ENCODE assay signal across 9 cellular contexts in the genomic region with DNA sequence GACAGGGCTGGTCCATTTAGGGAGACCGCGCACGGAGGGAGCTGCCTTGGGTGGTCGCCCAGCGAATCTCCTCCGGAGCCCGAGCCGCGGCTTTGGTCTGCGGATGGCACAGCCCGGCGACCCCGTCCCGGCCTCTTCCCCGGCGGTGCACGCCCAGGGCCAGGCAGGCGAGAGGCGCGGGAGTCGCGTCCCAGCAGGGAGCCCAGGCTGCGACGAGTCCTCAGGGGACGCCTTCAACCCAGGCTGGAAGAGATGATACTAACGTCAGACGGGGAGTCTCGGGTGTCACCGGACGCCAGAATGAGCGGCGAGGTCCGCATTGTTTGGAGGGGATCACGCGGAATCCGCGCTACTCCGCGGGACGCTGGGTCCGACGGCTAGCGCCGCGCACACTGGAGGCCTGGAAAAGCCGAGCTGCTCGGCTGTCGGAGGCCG. TPM values are rescaled to one million over a fixed set of nuclear protein-coding genes. Genes with fewer than 3 reads are reported as not detected.
DNase-seq lines count a peak whose midpoint lies in the region; ATAC-seq and TF ChIP-seq lines count a peak whose summit lies in the region.
"Had no signal": no experiment of that assay in that cellular context is flagged by ENCODE, and none has a peak within 500 bp of the region (broad histone marks: within the 10 kb centered on the region; RNA-seq: fewer than 3 reads in every experiment).

No MANE protein-coding gene starts in this region.

- no peak overlapping the region for H3K27ac ChIP-seq in right cardiac atrium (ENCODE audit: low read length)
- no peak overlapping the region for H3K27ac ChIP-seq in uterus
- H3K27ac ChIP-seq: KMS-11 had no signal

- H3K4me3 ChIP-seq in right cardiac atrium (ENCODE audit: low read length) (peak overlapping the region; percentile 44), uterus (peak overlapping the region; percentile 5 to 27)

- no peak for TF ChIP-seq CTCF in chondrocyte (IDR thresholded peaks at IDR 0.05)
- TF ChIP-seq CTCF in uterus (IDR thresholded peaks at IDR 0.05), result no peak

- 7% methylated on average over 49 of the region's 49 CpGs for WGBS in right cardiac atrium

- no peaks in the 10 kb centered on the region for H3K36me3 ChIP-seq in uterus

- H3K4me1 Mint-ChIP-seq in chondrocyte (ENCODE audit: low read depth) (peaks cover 52% of the 10 kb centered on the region), naive B cell (peaks cover 0 to 14% (median 8%) of the 10 kb centered on the region in 3 donors)

- H3K9me3 Mint-ChIP-seq in chondrocyte (ENCODE audit: low read depth) (no peaks in the 10 kb centered on the region), naive B cell (no peaks in the 10 kb centered on the region)

- no peaks in the 10 kb centered on the region for H3K36me3 Mint-ChIP-seq in chondrocyte (ENCODE audit: low read depth)
- H3K36me3 Mint-ChIP-seq in naive B cell, result peaks cover 0 to 5% of the 10 kb centered on the region in 2 donors

- H3K27ac Mint-ChIP-seq in chondrocyte (ENCODE audit: unreplicated experiment), result peak overlapping the region; percentile 74
- H3K27ac Mint-ChIP-seq in naive B cell, result no peak overlapping the region

- ATAC-seq in right cardiac atrium (no peak), Right ventricle myocardium inferior (no peak), naive B cell (ENCODE audit: low read depth in 2 of 2) (peak in 1 of 2 donors; percentile 25), GM21825 (IDR thresholded peaks at IDR 0.05; ENCODE audit: unreplicated experiment) (no peak)

- no peak for DNase-seq in right cardiac atrium
- DNase-seq in Right ventricle myocardium inferior (ENCODE audit: missing footprints), result no peak
- no peak for DNase-seq in chondrocyte (ENCODE audit: low spot score)
- DNase-seq in naive B cell, result no peak
- DNase-seq in uterus, result no peak
- no peak for DNase-seq in HUDEP-2 (lab: John Stamatoyannopoulos, UW; ENCODE audit: unreplicated experiment in 76 of 76)
- no peak for DNase-seq in activated CD4-positive, alpha-beta T cell treated with anti-CD3 and anti-CD28 coated beads, Interleukin-2, amount 50 U/mL, for 4 hours

- H3K27me3 ChIP-seq in right cardiac atrium (ENCODE audit: control insufficient read depth, insufficient read depth) (no peaks in the 10 kb centered on the region), uterus (no peaks in the 10 kb centered on the region)

- no peak for TF ChIP-seq POLR2A in uterus (IDR thresholded peaks at IDR 0.05)

- no peaks in the 10 kb centered on the region for H3K27me3 Mint-ChIP-seq in chondrocyte (ENCODE audit: low read depth)
- peaks cover 67 to 74% (median 67%) of the 10 kb centered on the region in 3 donors for H3K27me3 Mint-ChIP-seq in naive B cell

- intact Hi-C loops in right cardiac atrium (cut with DNase I), result no loop called here
- intact Hi-C loops in Right ventricle myocardium inferior (cut with DNase I), result no loop called here
- intact Hi-C loops in uterus (cut with DNase I; ENCODE audit: low total_unique reads), result no loop called here

- H3K9me3 ChIP-seq in right cardiac atrium (ENCODE audit: control insufficient read depth, low read length) (no peaks in the 10 kb centered on the region), uterus (no peaks in the 10 kb centered on the region)

- H3K4me3 Mint-ChIP-seq in chondrocyte (ENCODE audit: unreplicated experiment) (peak overlapping the region; percentile 73), naive B cell (peak overlapping the region; percentile 66 to 88 (median 78))

- no peaks in the 10 kb centered on the region for H3K4me1 ChIP-seq in right cardiac atrium (ENCODE audit: control insufficient read depth, insufficient read depth, low read length)
- no peaks in the 10 kb centered on the region for H3K4me1 ChIP-seq in uterus

RNA-seq across cellular contexts. Expression of a gene that starts 0.9 kb away (rescaled TPM):
- total RNA-seq in right cardiac atrium, result 1 to 10 TPM; 4.7 to 5.7 (median 5.1) TPM
- 2.7 TPM for polyA plus RNA-seq in right cardiac atrium
- 3.9 TPM for total RNA-seq in Right ventricle myocardium inferior
- 17.0 to 50.4 TPM (median 19.9 TPM) in 3 replicates for total RNA-seq in chondrocyte
- not detected for polyA plus RNA-seq in naive B cell (ENCODE audit: low read depth in 6 of 6)
- total RNA-seq in uterus, result 10 to 100 TPM in 1 of 4 donors, 1 to 10 TPM in 3; 1.5 to 14.6 (median 6.1) TPM
